Comparison of ENCODE assay signal across 30 cellular contexts in genomic region chr22:23258826-23259170, GRCh38.
"Had no signal": no experiment of that assay in that cellular context is flagged by ENCODE, and none has a peak within 500 bp of the region (broad histone marks: within the 10 kb centered on the region; RNA-seq: fewer than 3 reads in every experiment).

No MANE protein-coding gene starts in this region.

- H3K27me3 ChIP-seq: body of pancreas, cardiac muscle cell, colonic mucosa, dorsolateral prefrontal cortex, gastrocnemius medialis, pancreas, transverse colon had no signal

- H3K27ac Mint-ChIP-seq: activated B cell treated with CpG ODN at 0.5 μM for 24 hours; activated CD8-positive, alpha-beta memory T cell treated with anti-CD3 and anti-CD28 coated beads, Interleukin-2, amount 10 ng/mL, durations not matched to agents 7 days and 5 days; activated CD8-positive, alpha-beta T cell treated with anti-CD3 and anti-CD28 coated beads, Interleukin-2, amount 10 ng/mL, durations not matched to agents 7 days and 5 days; activated naive CD8-positive, alpha-beta T cell; mesothelial cell of epicardium; naive B cell; nephron progenitor cell; stimulated activated naive CD8-positive, alpha-beta T cell treated with anti-CD3 and anti-CD28 coated beads, Interleukin-15, Interleukin-2, amounts not matched to agents 100 ng/mL and 50 ng/mL, for 24 hours had no signal

- H3K36me3 Mint-ChIP-seq: activated CD8-positive, alpha-beta memory T cell treated with anti-CD3 and anti-CD28 coated beads, Interleukin-2, amount 10 ng/mL, durations not matched to agents 7 days and 5 days had no signal

- ATAC-seq: activated CD8-positive, alpha-beta memory T cell treated with anti-CD3 and anti-CD28 coated beads, Interleukin-2, amount 10 ng/mL, durations not matched to agents 7 days and 5 days; activated CD8-positive, alpha-beta T cell treated with anti-CD3 and anti-CD28 coated beads, Interleukin-2, amount 10 ng/mL, durations not matched to agents 7 days and 5 days; body of pancreas; gastrocnemius medialis; pancreas; sciatic nerve; T-helper 17 cell had no signal

- H3K4me3 Mint-ChIP-seq: activated B cell treated with CpG ODN at 0.5 μM for 24 hours; activated CD8-positive, alpha-beta memory T cell treated with anti-CD3 and anti-CD28 coated beads, Interleukin-2, amount 10 ng/mL, durations not matched to agents 7 days and 5 days; activated CD8-positive, alpha-beta T cell treated with anti-CD3 and anti-CD28 coated beads, Interleukin-2, amount 10 ng/mL, durations not matched to agents 7 days and 5 days; activated naive CD8-positive, alpha-beta T cell; immature natural killer cell; mesothelial cell of epicardium; naive B cell; nephron progenitor cell; stimulated activated naive CD8-positive, alpha-beta T cell treated with anti-CD3 and anti-CD28 coated beads, Interleukin-15, Interleukin-2, amounts not matched to agents 100 ng/mL and 50 ng/mL, for 24 hours; T-helper 17 cell had no signal

- H3K9me3 Mint-ChIP-seq: activated B cell treated with CpG ODN at 0.5 μM for 24 hours; immature natural killer cell; mesothelial cell of epicardium; naive B cell; nephron progenitor cell; stimulated activated naive CD8-positive, alpha-beta T cell treated with anti-CD3 and anti-CD28 coated beads, Interleukin-15, Interleukin-2, amounts not matched to agents 100 ng/mL and 50 ng/mL, for 24 hours had no signal

- DNase-seq: activated B cell treated with CpG ODN at 0.5 μM for 24 hours; activated CD4-positive, alpha-beta T cell treated with anti-CD3 and anti-CD28 coated beads, Interleukin-2, amount 50 U/mL, for 1 hour; activated CD8-positive, alpha-beta memory T cell treated with anti-CD3 and anti-CD28 coated beads, Interleukin-2, amount 10 ng/mL, durations not matched to agents 7 days and 5 days; activated CD8-positive, alpha-beta T cell treated with anti-CD3 and anti-CD28 coated beads, Interleukin-2, amount 10 ng/mL, durations not matched to agents 7 days and 5 days; activated effector memory CD4-positive, alpha-beta T cell treated with Interleukin-2 at 50 U/mL for 16 hours; activated naive CD4-positive, alpha-beta T cell treated with Interleukin-2 at 50 U/mL for 16 hours; anterior cingulate cortex; body of pancreas; cerebellar nuclear complex; colonic mucosa; dorsolateral prefrontal cortex; effector memory CD4-positive, alpha-beta T cell; gastrocnemius medialis; hippocampal formation; immature natural killer cell; naive B cell; nephron progenitor cell; pancreas; retina; stimulated activated CD4-positive, alpha-beta T cell treated with anti-CD3 and anti-CD28 coated beads, Interleukin-12 subunit alpha, Interleukin-12 subunit beta, amount 100 ng/mL, for 4 hours; stimulated activated CD4-positive, alpha-beta T cell treated with anti-CD3 and anti-CD28 coated beads, Interleukin-4, amount 100 ng/mL, for 1 hour; T-helper 17 cell; transverse colon had no signal

- H3K27ac ChIP-seq: body of pancreas, cardiac muscle cell, colonic mucosa, gastrocnemius medialis, pancreas, prostate gland, transverse colon had no signal

- H3K36me3 ChIP-seq: colonic mucosa, prostate gland had no signal

- H3K9me3 ChIP-seq: body of pancreas, colonic mucosa, gastrocnemius medialis, pancreas, prostate gland, transverse colon had no signal

- H3K4me1 Mint-ChIP-seq: activated B cell treated with CpG ODN at 0.5 μM for 24 hours, mesothelial cell of epicardium had no signal

- H3K4me3 ChIP-seq: body of pancreas, cardiac muscle cell, colonic mucosa, dorsolateral prefrontal cortex, gastrocnemius medialis, pancreas, prostate gland, skin epidermis, transverse colon had no signal

- H3K27me3 Mint-ChIP-seq: activated B cell treated with CpG ODN at 0.5 μM for 24 hours; activated CD8-positive, alpha-beta memory T cell treated with anti-CD3 and anti-CD28 coated beads, Interleukin-2, amount 10 ng/mL, durations not matched to agents 7 days and 5 days; activated naive CD8-positive, alpha-beta T cell; naive B cell; stimulated activated naive CD8-positive, alpha-beta T cell treated with anti-CD3 and anti-CD28 coated beads, Interleukin-15, Interleukin-2, amounts not matched to agents 100 ng/mL and 50 ng/mL, for 24 hours; T-helper 17 cell had no signal
